Comparison of ENCODE assay signal across 21 cellular contexts in the genomic region with DNA sequence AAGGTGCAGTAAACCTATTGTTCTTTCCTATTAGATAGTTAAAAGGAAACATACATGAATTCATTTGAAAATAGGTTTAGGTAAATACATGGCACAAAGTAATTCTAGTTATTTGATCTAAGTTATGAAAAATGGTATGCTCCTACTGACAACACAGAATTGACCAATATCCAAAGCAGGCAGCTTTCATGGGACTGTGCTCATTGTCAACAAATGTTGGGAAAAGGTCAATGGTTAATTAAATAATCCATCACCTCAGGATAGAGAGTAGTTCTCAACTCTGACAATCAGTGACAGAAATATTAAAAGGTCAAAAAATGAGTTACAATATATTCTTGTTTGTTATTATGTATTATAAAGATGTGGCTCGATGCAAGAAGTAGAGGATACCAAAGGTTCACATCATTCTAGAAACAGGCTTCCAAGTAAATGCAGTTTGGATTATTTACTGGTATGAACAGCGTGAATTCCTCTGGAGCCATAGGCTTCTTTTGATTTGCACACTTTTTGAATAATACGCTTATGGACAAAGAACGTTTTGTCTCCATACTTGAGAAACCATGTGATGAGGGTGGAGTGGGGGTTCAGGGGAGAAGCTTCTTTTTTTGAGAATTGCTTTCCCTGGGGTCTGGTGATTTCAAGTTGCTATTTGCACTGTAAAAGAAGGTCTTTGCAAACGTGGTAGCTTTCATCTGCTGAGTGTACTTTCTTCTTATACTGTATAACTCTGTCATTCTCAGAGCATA.
A peak's percentile ranks its signal among the peaks of the same experiment; 100 is the strongest.
DNase-seq lines count a peak whose midpoint lies in the region; ATAC-seq and TF ChIP-seq lines count a peak whose summit lies in the region.
"Had no signal": no experiment of that assay in that cellular context is flagged by ENCODE, and none has a peak within 500 bp of the region (broad histone marks: within the 10 kb centered on the region; RNA-seq: fewer than 3 reads in every experiment).

No MANE protein-coding gene starts in this region.

- H3K36me3 ChIP-seq in psoas muscle (ENCODE audit: insufficient read depth in 1 of 2, low read depth in 1 of 2) (no peaks in the 10 kb centered on the region), tibial artery (no peaks in the 10 kb centered on the region)
- H3K36me3 ChIP-seq: BLaER1 treated with 17β-estradiol and CSF1 and Interleukin-3, amounts not matched to agents 10 nM and 100 nM; heart right ventricle; Peyer's patch had no signal

- H3K27me3 ChIP-seq in psoas muscle (ENCODE audit: insufficient read depth in 3 of 3, low read length in 2 of 3): peaks cover 0 to 2% (median 0%) of the 10 kb centered on the region in 3 donors
- H3K27me3 ChIP-seq in tibial artery: no peaks in the 10 kb centered on the region
- H3K27me3 ChIP-seq: BLaER1 treated with 17β-estradiol and CSF1 and Interleukin-3, amounts not matched to agents 10 nM and 100 nM; heart right ventricle; Peyer's patch had no signal

- H3K27ac ChIP-seq in epithelial cell of prostate (peak overlapping the region; percentile 9), psoas muscle (no peak overlapping the region), tibial artery (no peak overlapping the region)
- H3K27ac ChIP-seq: BLaER1 treated with 17β-estradiol and CSF1 and Interleukin-3, amounts not matched to agents 10 nM and 100 nM had no signal

- DNase-seq in DMS114 treated with DMSO at 0.1 percent for 48 hours (lab: John Stamatoyannopoulos, UW; ENCODE audit: unreplicated experiment) (peak; percentile 7), RPMI7951 (ENCODE audit: low read depth) (peak; percentile 14), epithelial cell of prostate (ENCODE audit: low read depth, low spot score) (no peak), pons (ENCODE audit: low spot score) (peak; percentile 37), type B pancreatic cell (ENCODE audit: extremely low spot score, unreplicated experiment) (no peak), psoas muscle (no peak), tibial artery (no peak)
- DNase-seq: activated CD4-positive, CD25-positive, alpha-beta regulatory T cell; activated naive CD4-positive, alpha-beta T cell; activated T-cell treated with anti-CD3 and anti-CD28 coated beads, Interleukin-2, amount 50 U/mL, for 48 hours; central memory CD4-positive, alpha-beta T cell; effector memory CD8-positive, alpha-beta T cell; heart right ventricle; MV-4-11; Peyer's patch; stimulated activated CD8-positive, alpha-beta memory T cell treated with anti-CD3 and anti-CD28 coated beads, Interleukin-4, amount 100 ng/mL, for 48 hours; stimulated activated naive CD8-positive, alpha-beta T cell treated with anti-CD3 and anti-CD28 coated beads, Interleukin-15, amount 100 ng/mL, for 72 hours; T-helper 1 cell had no signal

- no peak overlapping the region for H3K4me3 Mint-ChIP-seq in type B pancreatic cell
- H3K4me3 Mint-ChIP-seq: effector memory CD8-positive, alpha-beta T cell; natural killer cell treated with Interleukin-12 subunit alpha and Interleukin-12 subunit beta and Interleukin-15 and Interleukin-18, amount 100 ng/mL, for 72 hours; stimulated activated naive CD8-positive, alpha-beta T cell treated with anti-CD3 and anti-CD28 coated beads, Interleukin-15, amount 100 ng/mL, for 72 hours had no signal

- TF ChIP-seq CTCF in type B pancreatic cell (conservative IDR thresholded peaks at IDR 0.05) (no peak), psoas muscle (IDR thresholded peaks at IDR 0.05) (no peak), tibial artery (IDR thresholded peaks at IDR 0.05) (no peak)

- no peak overlapping the region for H3K4me3 ChIP-seq in psoas muscle
- no peak overlapping the region for H3K4me3 ChIP-seq in tibial artery
- H3K4me3 ChIP-seq: BLaER1 treated with 17β-estradiol and CSF1 and Interleukin-3, amounts not matched to agents 10 nM and 100 nM; heart right ventricle; lung; Peyer's patch had no signal

- intact Hi-C loops in psoas muscle (cut with DNase I) (no loop called here), tibial artery (cut with DNase I; ENCODE audit: low total_unique reads) (no loop called here)

- 68 to 79% (median 72%) methylated on average over 5 of the region's 5 CpGs for WGBS in psoas muscle, 3 donors

- ATAC-seq in psoas muscle: no peak
- ATAC-seq: effector memory CD8-positive, alpha-beta T cell; heart right ventricle; natural killer cell treated with Interleukin-12 subunit alpha and Interleukin-12 subunit beta and Interleukin-15 and Interleukin-18, amount 100 ng/mL, for 72 hours; stimulated activated naive CD8-positive, alpha-beta T cell treated with anti-CD3 and anti-CD28 coated beads, Interleukin-15, amount 100 ng/mL, for 72 hours had no signal

- no peak overlapping the region for H3K27ac Mint-ChIP-seq in type B pancreatic cell
- H3K27ac Mint-ChIP-seq: effector memory CD8-positive, alpha-beta T cell; natural killer cell treated with Interleukin-12 subunit alpha and Interleukin-12 subunit beta and Interleukin-15 and Interleukin-18, amount 100 ng/mL, for 72 hours; stimulated activated naive CD8-positive, alpha-beta T cell treated with anti-CD3 and anti-CD28 coated beads, Interleukin-15, amount 100 ng/mL, for 72 hours had no signal

- H3K9me3 Mint-ChIP-seq in type B pancreatic cell: peaks cover 3% of the 10 kb centered on the region
- H3K9me3 Mint-ChIP-seq: effector memory CD8-positive, alpha-beta T cell; natural killer cell treated with Interleukin-12 subunit alpha and Interleukin-12 subunit beta and Interleukin-15 and Interleukin-18, amount 100 ng/mL, for 72 hours had no signal

- H3K4me1 Mint-ChIP-seq in type B pancreatic cell (ENCODE audit: unreplicated experiment): peaks cover 43% of the 10 kb centered on the region
- H3K4me1 Mint-ChIP-seq: stimulated activated naive CD8-positive, alpha-beta T cell treated with anti-CD3 and anti-CD28 coated beads, Interleukin-15, amount 100 ng/mL, for 72 hours had no signal

- no peaks in the 10 kb centered on the region for H3K9me3 ChIP-seq in psoas muscle
- no peaks in the 10 kb centered on the region for H3K9me3 ChIP-seq in tibial artery
- H3K9me3 ChIP-seq: heart right ventricle, Peyer's patch had no signal

- peaks cover 10% of the 10 kb centered on the region for H3K27me3 Mint-ChIP-seq in type B pancreatic cell

- no peaks in the 10 kb centered on the region for H3K4me1 ChIP-seq in psoas muscle
- H3K4me1 ChIP-seq in tibial artery: peaks cover 0 to 79% (median 32%) of the 10 kb centered on the region in 4 donors

- H3K36me3 Mint-ChIP-seq in type B pancreatic cell: peaks cover 3% of the 10 kb centered on the region
- H3K36me3 Mint-ChIP-seq: natural killer cell treated with Interleukin-12 subunit alpha and Interleukin-12 subunit beta and Interleukin-15 and Interleukin-18, amount 100 ng/mL, for 72 hours had no signal

Comparison
In these comparisons a context has a peak if more than half of its experiments do, and no peak if none do; other contexts are left out.
1. DNase-seq: peak in DMS114 treated with DMSO at 0.1 percent for 48 hours (single experiment), RPMI7951 (single experiment) and pons (single experiment); none in epithelial cell of prostate (single experiment), type B pancreatic cell (single experiment), psoas muscle (0 of 2) and tibial artery (0 of 2).